In the genomic region with DNA sequence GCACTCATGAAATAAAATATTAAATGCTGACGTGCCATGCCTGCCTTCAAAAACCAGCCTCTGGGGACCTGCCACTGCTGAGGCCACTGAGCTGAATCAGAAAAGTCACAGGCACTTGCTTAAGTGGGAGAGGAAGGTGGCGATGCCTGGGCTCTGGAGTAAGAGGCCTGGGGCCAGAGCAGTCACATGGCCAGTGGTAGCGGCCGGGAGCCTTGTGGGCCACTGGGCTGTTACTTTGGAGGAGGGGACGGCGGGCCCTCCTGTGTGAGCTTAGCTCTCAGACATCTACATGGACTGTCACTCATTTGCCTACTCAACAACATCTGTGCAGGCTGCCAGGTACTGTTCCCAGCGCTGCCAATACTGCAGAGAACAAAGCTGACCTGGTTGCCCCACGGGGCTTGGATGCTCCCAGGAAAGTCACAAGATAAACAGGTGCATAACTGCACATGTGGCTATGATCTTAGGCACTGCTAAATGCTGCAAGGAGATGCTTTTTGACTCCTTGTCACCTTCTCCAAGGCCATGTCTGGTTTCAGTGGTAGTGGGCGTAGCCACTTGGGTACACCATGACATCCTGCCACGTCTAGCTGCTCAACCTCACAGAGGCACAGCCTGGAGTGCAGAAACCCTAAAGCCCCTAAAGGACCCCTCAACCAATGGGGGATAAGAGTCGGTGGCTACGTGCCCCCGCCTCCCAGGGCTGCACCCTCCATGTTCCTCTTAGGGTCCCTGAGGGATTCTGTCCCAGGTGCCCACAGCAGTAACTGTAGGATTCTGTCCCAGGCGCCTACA, we compare ENCODE assay signal across 10 cellular contexts. TPM values are rescaled to one million over a fixed set of nuclear protein-coding genes. Genes with fewer than 3 reads are reported as not detected.
DNase-seq lines count a peak whose midpoint lies in the region; ATAC-seq and TF ChIP-seq lines count a peak whose summit lies in the region.
"Had no signal": no experiment of that assay in that cellular context is flagged by ENCODE, and none has a peak within 500 bp of the region (broad histone marks: within the 10 kb centered on the region; RNA-seq: fewer than 3 reads in every experiment).

No MANE protein-coding gene starts in this region.

- H2BK120ac ChIP-seq in H9 (ENCODE audit: low read depth, low read length, poor library complexity, severe bottlenecking): no peak overlapping the region

- peaks cover 13 to 36% of the 10 kb centered on the region in 2 donors for H3K36me3 Mint-ChIP-seq in activated T-cell treated with anti-CD3 and anti-CD28 coated beads, Interleukin-2, amount 50 U/mL, for 72 hours (ENCODE audit: insufficient read depth in 2 of 2)
- H3K36me3 Mint-ChIP-seq in naive thymus-derived CD4-positive, alpha-beta T cell: peaks cover 2 to 67% (median 8%) of the 10 kb centered on the region in 5 donors
- H3K36me3 Mint-ChIP-seq in H9 (ENCODE audit: insufficient read depth in 1 of 3, low read depth in 3 of 3): peaks cover 14 to 25% (median 16%) of the 10 kb centered on the region in 3 experiments

- TF ChIP-seq POLR2A in suprapubic skin (IDR thresholded peaks at IDR 0.05): no peak

- peak overlapping the region; percentile 54 for H3K27ac ChIP-seq in naive thymus-derived CD4-positive, alpha-beta T cell (ENCODE audit: low read depth, low read length)
- H3K27ac ChIP-seq in H9 (ENCODE audit: insufficient read length, low read depth, low read length): no peak overlapping the region
- no peak overlapping the region for H3K27ac ChIP-seq in suprapubic skin

- no peak overlapping the region for H4K8ac ChIP-seq in H9 (replicated peaks; ENCODE audit: insufficient read length, low read depth, low read length)

- H3K79me2 ChIP-seq in H9 (ENCODE audit: insufficient read depth, low read length): peaks cover 3% of the 10 kb centered on the region; the same call in 1 of the 2 replicates

- no peak overlapping the region for H3K4ac ChIP-seq in H9 (ENCODE audit: low read depth, low read length)

- H2BK20ac ChIP-seq in H9 (ENCODE audit: low read depth, low read length, poor library complexity, severe bottlenecking): no peak overlapping the region

- H4K91ac ChIP-seq in H9 (ENCODE audit: insufficient read length, low read depth, low read length): no peak overlapping the region

- H3K14ac ChIP-seq in H9 (ENCODE audit: insufficient read depth, low read length): no peak overlapping the region

- H3K18ac ChIP-seq in H9 (ENCODE audit: insufficient read length, low read depth, low read length): no peak overlapping the region

- H3K9ac ChIP-seq in H9 (ENCODE audit: extremely low read depth, insufficient read length, low read length): no peak overlapping the region

- H3T11ph ChIP-seq in H9 (ENCODE audit: low read length): no peak overlapping the region

- no peak overlapping the region for H4K5ac ChIP-seq in H9 (ENCODE audit: insufficient read length, low read depth, low read length)

- intact Hi-C loops in naive thymus-derived CD4-positive, alpha-beta T cell (cut with micrococcal nuclease): no loop called here

- peaks cover 6% of the 10 kb centered on the region for H3K79me1 ChIP-seq in H9 (ENCODE audit: insufficient read depth, low read depth, low read length, poor library complexity, severe bottlenecking)

- H3K23me2 ChIP-seq in H9 (ENCODE audit: insufficient read length, low read depth, low read length, poor library complexity, severe bottlenecking): no peaks in the 10 kb centered on the region

- no peaks in the 10 kb centered on the region for H3K27me3 Mint-ChIP-seq in activated T-cell treated with anti-CD3 and anti-CD28 coated beads, Interleukin-2, amount 50 U/mL, for 72 hours (ENCODE audit: low read depth)
- H3K27me3 Mint-ChIP-seq in naive thymus-derived CD4-positive, alpha-beta T cell: no peaks in the 10 kb centered on the region
- no peaks in the 10 kb centered on the region; the same call in 1 of the 2 replicates for H3K27me3 Mint-ChIP-seq in H9 (ENCODE audit: low read depth)

- H3K9me3 ChIP-seq in naive thymus-derived CD4-positive, alpha-beta T cell (ENCODE audit: control insufficient read depth in 2 of 3, low read length in 3 of 3): no peaks in the 10 kb centered on the region
- no peaks in the 10 kb centered on the region for H3K9me3 ChIP-seq in H9 (ENCODE audit: control insufficient read depth, low read depth, low read length)
- H3K9me3 ChIP-seq in suprapubic skin: no peaks in the 10 kb centered on the region

- TF ChIP-seq EP300 in suprapubic skin (IDR thresholded peaks at IDR 0.05): no peak

- H3K23ac ChIP-seq in H9 (ENCODE audit: insufficient read length, low read depth, low read length): no peak overlapping the region

- H3K27me3 ChIP-seq in naive thymus-derived CD4-positive, alpha-beta T cell (ENCODE audit: control insufficient read depth in 2 of 2, insufficient read depth in 2 of 2, low read length in 2 of 2): no peaks in the 10 kb centered on the region
- H3K27me3 ChIP-seq in H9 (ENCODE audit: insufficient read depth, low read length) (no peaks in the 10 kb centered on the region), suprapubic skin (no peaks in the 10 kb centered on the region)

- ATAC-seq in GM19463 (IDR thresholded peaks at IDR 0.05; ENCODE audit: unreplicated experiment) (peak; percentile 38), HG02885 (IDR thresholded peaks at IDR 0.05; ENCODE audit: poor library complexity, unreplicated experiment) (no peak)
- peak; percentile 47 to 68 for ATAC-seq in activated T-cell treated with anti-CD3 and anti-CD28 coated beads, Interleukin-2, amount 50 U/mL, for 72 hours (replicated peaks in 1 of 2)
- ATAC-seq in naive thymus-derived CD4-positive, alpha-beta T cell: peak; percentile 29

- H2BK15ac ChIP-seq in H9 (ENCODE audit: low read depth, low read length): no peak overlapping the region

- CTCF ChIA-PET in naive thymus-derived CD4-positive, alpha-beta T cell (lab: Charles Lee): interaction anchor here (1.0 to 1.7 kb wide), 2 partner anchors 9 to 17 kb away, joined by 3 to 4 read pairs; no protein-coding TSS in a partner anchor

- peaks cover 86 to 93% of the 10 kb centered on the region in 2 donors for H3K4me1 ChIP-seq in naive thymus-derived CD4-positive, alpha-beta T cell (ENCODE audit: control insufficient read depth in 2 of 2, insufficient read depth in 2 of 2, low read length in 2 of 2)
- 0 out of 2 replicates have a peak, but pooled peaks cover 4% of the 10 kb centered on the region for H3K4me1 ChIP-seq in H9 (ENCODE audit: insufficient read depth, low read length)
- H3K4me1 ChIP-seq in suprapubic skin: peaks cover 29% of the 10 kb centered on the region

- H3K4me3 ChIP-seq in naive thymus-derived CD4-positive, alpha-beta T cell (ENCODE audit: low read length): no peak overlapping the region
- no peak overlapping the region for H3K4me3 ChIP-seq in suprapubic skin

- H3K56ac ChIP-seq in H9 (ENCODE audit: insufficient read length, low read depth, low read length): no peak overlapping the region

- no peak overlapping the region for H2BK5ac ChIP-seq in H9 (ENCODE audit: insufficient read length, low read length)

- H3K4me2 ChIP-seq in H9 (ENCODE audit: insufficient read depth, insufficient read length, low read length): no peak overlapping the region

- DNase-seq in Ammon's horn (ENCODE audit: low spot score) (peak; percentile 54), H9 (no peak), NCI-H2196 treated with DMSO at 0.1 percent for 48 hours (lab: John Stamatoyannopoulos, UW; ENCODE audit: unreplicated experiment) (no peak), suprapubic skin (ENCODE audit: low spot score in 2 of 2) (no peak)
- peak; percentile 55 to 57 for DNase-seq in activated T-cell treated with anti-CD3 and anti-CD28 coated beads, Interleukin-2, amount 50 U/mL, for 72 hours
- peak in 2 of 9 donors; percentile 36 to 43 for DNase-seq in naive thymus-derived CD4-positive, alpha-beta T cell
- DNase-seq: cerebellar nuclear complex, NCI-H446 treated with DMSO at 0.1 percent for 48 hours had no signal

- H3K9me3 Mint-ChIP-seq in activated T-cell treated with anti-CD3 and anti-CD28 coated beads, Interleukin-2, amount 50 U/mL, for 72 hours: peaks cover 0 to 9% of the 10 kb centered on the region in 2 donors
- peaks cover 0 to 6% (median 0%) of the 10 kb centered on the region in 11 donors for H3K9me3 Mint-ChIP-seq in naive thymus-derived CD4-positive, alpha-beta T cell
- peaks cover 5 to 7% of the 10 kb centered on the region in 2 experiments; a peak in 3 of 5 replicates for H3K9me3 Mint-ChIP-seq in H9

- H3K36me3 ChIP-seq in naive thymus-derived CD4-positive, alpha-beta T cell (ENCODE audit: control insufficient read depth in 2 of 3, insufficient read depth in 3 of 3, low read length in 3 of 3): peaks cover 0 to 5% (median 4%) of the 10 kb centered on the region in 3 experiments
- no peaks in the 10 kb centered on the region for H3K36me3 ChIP-seq in suprapubic skin

- H2AK5ac ChIP-seq in H9 (ENCODE audit: insufficient read length, low read length): no peak overlapping the region

- TF ChIP-seq CTCF in H9 (conservative IDR thresholded peaks at IDR 0.05): no peak
- TF ChIP-seq CTCF in suprapubic skin (IDR thresholded peaks at IDR 0.05): no peak

- no peak overlapping the region for H2AFZ ChIP-seq in H9 (ENCODE audit: low read length)

- H2BK12ac ChIP-seq in H9 (ENCODE audit: insufficient read length, low read depth, low read length): no peak overlapping the region

- H3K27ac Mint-ChIP-seq in activated T-cell treated with anti-CD3 and anti-CD28 coated beads, Interleukin-2, amount 50 U/mL, for 72 hours: peak overlapping the region; percentile 25
- peak overlapping the region; percentile 69 to 96 (median 91) for H3K27ac Mint-ChIP-seq in naive thymus-derived CD4-positive, alpha-beta T cell
- peak overlapping the region in 1 of 3 experiments; percentile 80; a peak in 1 of 7 replicates for H3K27ac Mint-ChIP-seq in H9

- peaks cover 97% of the 10 kb centered on the region for H3K4me1 Mint-ChIP-seq in activated T-cell treated with anti-CD3 and anti-CD28 coated beads, Interleukin-2, amount 50 U/mL, for 72 hours (ENCODE audit: low read depth)
- peaks cover 67 to 96% (median 93%) of the 10 kb centered on the region in 7 donors for H3K4me1 Mint-ChIP-seq in naive thymus-derived CD4-positive, alpha-beta T cell
- peaks cover 20 to 27% of the 10 kb centered on the region in 2 experiments for H3K4me1 Mint-ChIP-seq in H9

- no peaks in the 10 kb centered on the region for H4K20me1 ChIP-seq in H9 (ENCODE audit: control insufficient read depth, insufficient read depth, insufficient read length)

- POLR2A ChIA-PET in naive thymus-derived CD4-positive, alpha-beta T cell (lab: Charles Lee): interaction anchor here (0.6 to 4.4 kb wide), 8 partner anchors 7 to 160 kb away, joined by 3 to 32 read pairs (median 5); no protein-coding TSS in a partner anchor

- WGBS in H9 (ENCODE audit: extremely low coverage, insufficient read length, low lambda C conversion rate): no CpG with 5 or more reads among the region's 14 CpGs
- WGBS in suprapubic skin: 94% methylated on average over 11 of the region's 14 CpGs

- H3K4me3 Mint-ChIP-seq in activated T-cell treated with anti-CD3 and anti-CD28 coated beads, Interleukin-2, amount 50 U/mL, for 72 hours: peak overlapping the region; percentile 66 to 69
- peak overlapping the region; percentile 12 to 89 (median 74) for H3K4me3 Mint-ChIP-seq in naive thymus-derived CD4-positive, alpha-beta T cell
- no peak overlapping the region for H3K4me3 Mint-ChIP-seq in H9

RNA-seq across cellular contexts. Expression of gene COTL1, which starts 11.6 kb away (rescaled TPM):
- 100 to 1,000 TPM; 353 to 529 TPM for total RNA-seq in activated T-cell treated with anti-CD3 and anti-CD28 coated beads, Interleukin-2, amount 50 U/mL, for 72 hours
- 100 to 1,000 TPM in 3 of 5 experiments, 10 to 100 TPM in 2; 84.2 to 704 (median 172) TPM for total RNA-seq in naive thymus-derived CD4-positive, alpha-beta T cell
- polyA plus RNA-seq in naive thymus-derived CD4-positive, alpha-beta T cell: 100 to 1,000 TPM; 268 to 344 TPM
- total RNA-seq in H9 (2021): 81.4 and 88.6 TPM in 2 replicates
- 10 to 100 TPM in 2 of 4 donors, 1 to 10 TPM in 2; 7.9 to 12.9 (median 10.3) TPM for total RNA-seq in suprapubic skin

RNA-seq across cellular contexts. Expression of gene KLHL36, which starts 42.0 kb away (rescaled TPM):
- total RNA-seq in activated T-cell treated with anti-CD3 and anti-CD28 coated beads, Interleukin-2, amount 50 U/mL, for 72 hours: 10 to 100 TPM; 64.2 to 69.5 TPM
- total RNA-seq in naive thymus-derived CD4-positive, alpha-beta T cell: 100 to 1,000 TPM in 2 of 5 experiments, 10 to 100 TPM in 3; 51.8 to 161 (median 97.8) TPM
- polyA plus RNA-seq in naive thymus-derived CD4-positive, alpha-beta T cell: 10 to 100 TPM; 45.8 to 73.7 TPM
- total RNA-seq in H9 (2021) (32.2 and 36.7 TPM in 2 replicates), suprapubic skin (10 to 100 TPM; 43.4 to 70.7 (median 67.2) TPM)

Comparison
In these comparisons a context has a peak if more than half of its experiments do, and no peak if none do; other contexts are left out.
1. DNase-seq: peak in Ammon's horn (single experiment) and activated T-cell treated with anti-CD3 and anti-CD28 coated beads, Interleukin-2, amount 50 U/mL, for 72 hours (2 of 2); none in H9 (single experiment), NCI-H2196 treated with DMSO at 0.1 percent for 48 hours (single experiment) and suprapubic skin (0 of 2).
2. H3K4me3 Mint-ChIP-seq: peak in activated T-cell treated with anti-CD3 and anti-CD28 coated beads, Interleukin-2, amount 50 U/mL, for 72 hours (2 of 2) and naive thymus-derived CD4-positive, alpha-beta T cell (10 of 10); none in H9 (0 of 2).